In the genomic region with DNA sequence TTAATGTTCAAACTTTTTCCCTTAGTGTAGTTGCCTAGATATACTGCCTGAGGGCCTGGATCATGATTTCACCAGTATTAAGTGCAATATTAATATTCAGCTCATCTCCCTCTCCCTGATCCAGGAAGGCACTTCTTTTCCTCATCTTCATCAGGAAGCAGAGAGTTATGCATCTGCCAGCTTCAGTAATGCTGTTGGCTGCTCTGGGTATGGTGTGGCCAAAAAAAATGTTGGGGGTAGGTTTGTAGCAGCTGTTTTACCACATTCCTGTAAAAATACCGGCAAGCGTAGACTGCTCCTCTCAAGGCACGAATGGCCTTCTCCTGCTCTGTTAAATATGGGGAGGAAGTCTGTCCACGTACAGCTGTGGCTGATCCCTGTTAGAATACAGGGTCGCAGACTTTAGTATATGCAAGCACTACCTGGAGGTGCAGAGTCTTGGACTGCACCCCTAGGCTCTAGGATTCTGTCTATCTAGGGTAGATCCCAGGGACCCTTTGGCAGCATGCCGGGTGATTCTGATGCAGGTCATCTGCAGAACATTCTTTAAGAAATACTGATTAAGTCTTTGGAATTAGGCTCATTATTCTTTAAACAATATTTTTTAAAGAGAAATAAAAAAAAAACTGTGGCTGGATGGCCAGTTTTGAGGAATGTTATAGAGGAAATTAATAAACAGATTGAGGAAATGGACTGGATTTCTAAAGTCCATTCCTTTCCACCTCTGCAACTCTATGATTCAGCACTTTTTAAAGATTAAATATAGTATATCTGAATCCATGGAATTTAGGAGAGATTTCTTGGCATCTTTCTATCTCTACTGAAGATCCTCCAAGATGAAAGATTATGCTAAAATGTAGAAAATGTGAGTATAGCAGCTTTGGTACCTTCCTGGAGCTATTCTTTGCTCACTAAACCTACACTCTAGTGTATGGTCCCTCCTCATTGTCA, we compare ENCODE assay signal across 12 cellular contexts. TPM values are rescaled to one million over a fixed set of nuclear protein-coding genes. Genes with fewer than 3 reads are reported as not detected.
DNase-seq lines count a peak whose midpoint lies in the region; ATAC-seq and TF ChIP-seq lines count a peak whose summit lies in the region.
"Had no signal": no experiment of that assay in that cellular context is flagged by ENCODE, and none has a peak within 500 bp of the region (broad histone marks: within the 10 kb centered on the region; RNA-seq: fewer than 3 reads in every experiment).

No MANE protein-coding gene starts in this region.

- no peaks in the 10 kb centered on the region for H3K79me2 ChIP-seq in PC-3 (ENCODE audit: low read length)
- no peaks in the 10 kb centered on the region for H3K79me2 ChIP-seq in osteoblast (ENCODE audit: insufficient read depth, low read length)

- intact Hi-C loops in PC-3 (cut with micrococcal nuclease): no loop called here

- H3K4me2 ChIP-seq in PC-3 (ENCODE audit: low read length): peak overlapping the region; percentile 68
- H3K4me2 ChIP-seq in osteoblast (ENCODE audit: insufficient read depth, low read length): peak overlapping the region; percentile 86

- H3K9ac ChIP-seq in PC-3 (ENCODE audit: low read length): no peak overlapping the region

- no peaks in the 10 kb centered on the region for H3K9me2 ChIP-seq in PC-3 (replicated peaks; ENCODE audit: low read length)

- H4K20me1 ChIP-seq in PC-3 (ENCODE audit: low read length) (no peaks in the 10 kb centered on the region), osteoblast (ENCODE audit: insufficient read depth, low read length) (no peaks in the 10 kb centered on the region)

- no TSS peak for BruUV-seq in PC-3 (replicated peaks; lab: Mats Ljungman, UMichigan)

- H3K9me3 ChIP-seq in PC-3 (ENCODE audit: low read length) (no peaks in the 10 kb centered on the region), osteoblast (ENCODE audit: low read depth, low read length) (no peaks in the 10 kb centered on the region)

- H2AFZ ChIP-seq in PC-3 (ENCODE audit: low read length) (peak overlapping the region; percentile 75; the same call in 1 of the 2 replicates), osteoblast (ENCODE audit: low read length) (peak overlapping the region; percentile 3)

- CTCF ChIA-PET in PC-3 (lab: Charles Lee): no interaction called here

- POLR2A ChIA-PET in PC-3 (lab: Charles Lee; ENCODE audit: unreplicated experiment): interaction anchor here (0.6 to 1.0 kb wide), 2 partner anchors 22 kb away, joined by 3 to 4 read pairs; no protein-coding TSS in a partner anchor

- TF ChIP-seq CTCF in PC-3 (conservative IDR thresholded peaks at IDR 0.05; ENCODE audit: low read depth, low read length): no peak
- TF ChIP-seq CTCF in endothelial cell (IDR thresholded peaks at IDR 0.05; ENCODE audit: unreplicated experiment): no peak
- no peak for TF ChIP-seq CTCF in osteoblast (IDR thresholded peaks at IDR 0.05; ENCODE audit: extremely low read depth, low read depth, low read length)

- H3K4me3 Mint-ChIP-seq in endothelial cell (ENCODE audit: unreplicated experiment): no peak overlapping the region

- ATAC-seq in PC-3 (no peak; the same call in 1 of the 2 replicates), GM19397 (IDR thresholded peaks at IDR 0.05; ENCODE audit: unreplicated experiment) (no peak), left lobe of liver (no peak)

- H3K27me3 Mint-ChIP-seq in endothelial cell (ENCODE audit: unreplicated experiment): no peaks in the 10 kb centered on the region

- peak overlapping the region; percentile 2 for H3K27ac Mint-ChIP-seq in endothelial cell (ENCODE audit: unreplicated experiment)

- H3K36me3 Mint-ChIP-seq in endothelial cell (ENCODE audit: low read depth, unreplicated experiment): no peaks in the 10 kb centered on the region

- no peaks in the 10 kb centered on the region for H3K9me3 Mint-ChIP-seq in endothelial cell (ENCODE audit: unreplicated experiment)

- H3K4me1 ChIP-seq in PC-3 (ENCODE audit: insufficient read depth, low read length) (peaks cover 13% of the 10 kb centered on the region), osteoblast (ENCODE audit: insufficient read depth, low read length) (peaks cover 68% of the 10 kb centered on the region)

- peak; percentile 44 for DNase-seq in Daoy (ENCODE audit: low read depth)
- DNase-seq in PC-3: no peak
- no peak for DNase-seq in endothelial cell (ENCODE audit: low spot score)
- DNase-seq in osteoblast (ENCODE audit: insufficient read length, low spot score, missing footprints): no peak
- DNase-seq in germinal center (ENCODE audit: low spot score): no peak
- DNase-seq in left lobe of liver (ENCODE audit: low spot score): no peak
- no peak for DNase-seq in NCI-H2081 (lab: John Stamatoyannopoulos, UW)
- DNase-seq: activated CD8-positive, alpha-beta memory T cell treated with anti-CD3 and anti-CD28 coated beads, Interleukin-2, amount 50 U/mL, for 48 hours; foreskin melanocyte; NCI-H69; small intestine had no signal

- H3K36me3 ChIP-seq in PC-3 (ENCODE audit: low read depth, low read length) (no peaks in the 10 kb centered on the region), osteoblast (ENCODE audit: insufficient read depth, low read length) (no peaks in the 10 kb centered on the region)

- H3K27ac ChIP-seq in PC-3 (ENCODE audit: low read length): 0 out of 2 replicates have a peak overlapping the region, but pooled peaks have one; percentile 10
- H3K27ac ChIP-seq in osteoblast (ENCODE audit: low read depth, low read length): peak overlapping the region; percentile 87

- peaks cover 13% of the 10 kb centered on the region for H3K4me1 Mint-ChIP-seq in endothelial cell (ENCODE audit: unreplicated experiment)

- H3K27me3 ChIP-seq in PC-3 (ENCODE audit: low read length): no peaks in the 10 kb centered on the region
- no peaks in the 10 kb centered on the region for H3K27me3 ChIP-seq in osteoblast (ENCODE audit: insufficient read depth, low read length)

- H3F3A ChIP-seq in PC-3 (ENCODE audit: low read length, unreplicated experiment): no peaks in the 10 kb centered on the region

- H3K4me3 ChIP-seq in PC-3 (ENCODE audit: low read length): no peak overlapping the region
- peak overlapping the region; percentile 59 for H3K4me3 ChIP-seq in osteoblast (ENCODE audit: insufficient read depth, low read length)

RNA-seq across cellular contexts. Expression of a gene that starts 21.0 kb away (rescaled TPM):
- 136 and 145 TPM in 2 replicates for total RNA-seq in Daoy (2014; rRNA removed; shearing (Covaris generic))
- total RNA-seq in PC-3 (2014; rRNA removed): 67.4 and 71.9 TPM in 2 replicates
- total RNA-seq in endothelial cell (ENCODE audit: unreplicated experiment): 130 TPM
- 447 and 588 TPM in 2 replicates for total RNA-seq in osteoblast
- total RNA-seq in left lobe of liver: 10.2 TPM
